ENCODE assay signal across 8 cellular contexts in the genomic region with DNA sequence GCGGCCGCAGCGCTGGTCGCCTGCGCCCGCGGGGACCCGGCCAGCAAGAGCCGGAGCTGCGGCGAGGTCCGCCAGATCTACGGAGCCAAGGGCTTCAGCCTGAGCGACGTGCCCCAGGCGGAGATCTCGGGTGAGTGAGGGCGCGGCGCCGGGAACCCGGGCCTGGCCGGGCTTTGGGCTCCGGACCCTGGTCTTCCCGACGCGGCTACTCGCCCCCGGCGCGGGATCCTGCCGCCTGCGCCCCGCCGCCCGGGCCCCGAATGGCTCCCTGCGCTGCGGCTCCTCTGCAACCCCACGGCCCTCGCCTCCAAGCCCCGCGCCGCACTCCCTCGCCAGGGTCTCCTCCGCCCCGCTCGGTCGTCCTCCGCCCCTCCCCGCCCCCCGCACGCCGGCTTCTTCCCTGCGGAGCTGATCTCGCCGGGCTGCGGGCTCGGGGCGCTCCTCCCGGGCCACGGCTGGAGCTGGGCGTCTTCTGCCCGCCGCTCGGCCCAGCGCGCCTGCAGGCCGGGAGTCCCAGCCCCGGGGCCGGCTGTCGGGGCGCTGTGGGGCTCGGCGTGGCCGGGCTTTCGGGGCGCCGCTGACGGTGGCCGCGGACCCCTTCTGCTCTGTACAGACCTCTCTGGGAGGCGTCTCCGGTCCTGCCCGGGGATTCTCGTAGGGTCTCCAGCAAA. TPM values are rescaled to one million over a fixed set of nuclear protein-coding genes. Genes with fewer than 3 reads are reported as not detected.
A peak's percentile ranks its signal among the peaks of the same experiment; 100 is the strongest.
DNase-seq lines count a peak whose midpoint lies in the region; ATAC-seq and TF ChIP-seq lines count a peak whose summit lies in the region.

No MANE protein-coding gene starts in this region.

- H3K4me3 Mint-ChIP-seq in activated CD8-positive, alpha-beta T cell treated with anti-CD3 and anti-CD28 coated beads for 36 hours = peak overlapping the region; percentile 42

- POLR2A ChIA-PET in activated CD8-positive, alpha-beta T cell treated with anti-CD3 and anti-CD28 coated beads for 36 hours (lab: Charles Lee) = no interaction called here

- H3K9me3 Mint-ChIP-seq in activated CD8-positive, alpha-beta T cell treated with anti-CD3 and anti-CD28 coated beads for 36 hours = no peaks in the 10 kb centered on the region

- H3K27me3 ChIP-seq in left ventricle myocardium inferior (ENCODE audit: low read depth) (peaks cover 54% of the 10 kb centered on the region), sigmoid colon (no peaks in the 10 kb centered on the region)

- H3K27ac ChIP-seq in left ventricle myocardium inferior (replicated peaks) (peak overlapping the region; percentile 95), sigmoid colon (peak overlapping the region; percentile 88 to 94 (median 92))

- H3K36me3 ChIP-seq in left ventricle myocardium inferior = no peaks in the 10 kb centered on the region
- H3K36me3 ChIP-seq in sigmoid colon = no peaks in the 10 kb centered on the region

- H3K4me1 ChIP-seq in left ventricle myocardium inferior = peaks cover 51% of the 10 kb centered on the region
- peaks cover 0 to 46% (median 42%) of the 10 kb centered on the region in 4 donors for H3K4me1 ChIP-seq in sigmoid colon

- intact Hi-C loops in activated CD8-positive, alpha-beta T cell treated with anti-CD3 and anti-CD28 coated beads for 36 hours (cut with micrococcal nuclease) = no loop called here
- intact Hi-C loops in left ventricle myocardium inferior (cut with micrococcal nuclease) (loop anchor here (5.0 kb wide), 1 partner anchor 194 kb away; no protein-coding TSS in a partner anchor), sigmoid colon (cut with DNase I) (loop anchor here (5.0 kb wide), 4 partner anchors 64 to 299 kb away; partner anchors contain the start of genes COPS9 and RNPEPL1)

- WGBS in sigmoid colon, 2 donors = 1% methylated on average over 86 of the region's 86 CpGs

- no peak for TF ChIP-seq EP300 in sigmoid colon (IDR thresholded peaks at IDR 0.05)

- H3K4me1 Mint-ChIP-seq in activated CD8-positive, alpha-beta T cell treated with anti-CD3 and anti-CD28 coated beads for 36 hours (ENCODE audit: low read depth) = peaks cover 7% of the 10 kb centered on the region

- no peaks in the 10 kb centered on the region for H3K36me3 Mint-ChIP-seq in activated CD8-positive, alpha-beta T cell treated with anti-CD3 and anti-CD28 coated beads for 36 hours (ENCODE audit: low read depth)

- CTCF ChIA-PET in activated CD8-positive, alpha-beta T cell treated with anti-CD3 and anti-CD28 coated beads for 36 hours (lab: Charles Lee) = interaction anchor here (1.1 to 1.6 kb wide), 3 partner anchors 8 to 375 kb away, joined by 3 to 9 read pairs (median 4); no protein-coding TSS in a partner anchor

- H3K9me3 ChIP-seq in left ventricle myocardium inferior (replicated peaks) = no peaks in the 10 kb centered on the region
- H3K9me3 ChIP-seq in sigmoid colon = no peaks in the 10 kb centered on the region

- no peak for TF ChIP-seq CTCF in activated CD8-positive, alpha-beta T cell treated with anti-CD3 and anti-CD28 coated beads for 36 hours (IDR thresholded peaks at IDR 0.05)
- no peak for TF ChIP-seq CTCF in left ventricle myocardium inferior (IDR thresholded peaks at IDR 0.05; ENCODE audit: borderline replicate concordance)
- no peak for TF ChIP-seq CTCF in sigmoid colon (IDR thresholded peaks at IDR 0.05)

- no peak overlapping the region for H3K27ac Mint-ChIP-seq in activated CD8-positive, alpha-beta T cell treated with anti-CD3 and anti-CD28 coated beads for 36 hours

- peaks cover 19% of the 10 kb centered on the region for H3K27me3 Mint-ChIP-seq in activated CD8-positive, alpha-beta T cell treated with anti-CD3 and anti-CD28 coated beads for 36 hours

- no peak for TF ChIP-seq POLR2A in sigmoid colon (IDR thresholded peaks at IDR 0.05)

- peak; percentile 20 for DNase-seq in activated CD8-positive, alpha-beta T cell treated with anti-CD3 and anti-CD28 coated beads for 36 hours
- no peak for DNase-seq in left ventricle myocardium inferior
- peak; percentile 68 for DNase-seq in sigmoid colon
- DNase-seq in KG1 (lab: John Stamatoyannopoulos, UW) = no peak
- DNase-seq in OCI-M2 (lab: John Stamatoyannopoulos, UW; ENCODE audit: unreplicated experiment) = no peak
- no peak for DNase-seq in amniotic stem cell (lab: John Stamatoyannopoulos, UW)

- H3K4me3 ChIP-seq in left ventricle myocardium inferior (peak overlapping the region; percentile 87), sigmoid colon (peak overlapping the region; percentile 41 to 86 (median 66))

- ATAC-seq in GM18502 (IDR thresholded peaks at IDR 0.05; ENCODE audit: poor library complexity, unreplicated experiment) = peak; percentile 23
- ATAC-seq in HG02970 (IDR thresholded peaks at IDR 0.05; ENCODE audit: low FRiP score, unreplicated experiment) = peak; percentile 18
- peak; percentile 1 for ATAC-seq in activated CD8-positive, alpha-beta T cell treated with anti-CD3 and anti-CD28 coated beads for 36 hours

RNA-seq across cellular contexts. Expression of gene GPC1, which starts 0.6 kb away (rescaled TPM):
- total RNA-seq in activated CD8-positive, alpha-beta T cell treated with anti-CD3 and anti-CD28 coated beads for 36 hours = 1 to 10 TPM in 1 of 2 experiments, under 1 TPM in 1; 0.83 to 1.2 TPM
- 187 TPM for total RNA-seq in left ventricle myocardium inferior
- 10 to 100 TPM in 3 of 4 donors, 1 to 10 TPM in 1; 7.2 to 30.7 (median 23.7) TPM for total RNA-seq in sigmoid colon
- 10 to 100 TPM in 1 of 3 donors, 1 to 10 TPM in 2; 3.0 to 15.8 (median 7.2) TPM for polyA plus RNA-seq in sigmoid colon

Comparison
In these comparisons a context has a peak if more than half of its experiments do, and no peak if none do; other contexts are left out.
1. DNase-seq: peak in activated CD8-positive, alpha-beta T cell treated with anti-CD3 and anti-CD28 coated beads for 36 hours (single experiment) and sigmoid colon (single experiment); none in left ventricle myocardium inferior (single experiment), KG1 (single experiment), OCI-M2 (single experiment) and amniotic stem cell (single experiment).
2. Peak in every context shown above with its lines, with median percentiles within 50 percentile points of each other: ATAC-seq.